Comparison of ENCODE assay signal across 17 cellular contexts in genomic region chr3:180102604-180103003, GRCh38.
DNase-seq lines count a peak whose midpoint lies in the region; FAIRE-seq and TF ChIP-seq lines count a peak whose summit lies in the region.
"Had no signal": no experiment of that assay in that cellular context is flagged by ENCODE, and none has a peak within 500 bp of the region (broad histone marks: within the 10 kb centered on the region; RNA-seq: fewer than 3 reads in every experiment).

No MANE protein-coding gene starts in this region.

- H2BK12ac ChIP-seq in H1 (ENCODE audit: low read depth, low read length) = peak overlapping the region; percentile 71; the same call in 1 of the 2 replicates

- no peak overlapping the region for H3K14ac ChIP-seq in H1 (ENCODE audit: insufficient read length)

- H3K4ac ChIP-seq in H1 (replicated peaks; ENCODE audit: insufficient read length, low read depth, low read length) (no peak overlapping the region), mesendoderm (ENCODE audit: low read depth, low read length) (no peak overlapping the region)

- no peak overlapping the region for H2BK5ac ChIP-seq in H1 (ENCODE audit: low read depth, low read length)
- no peak overlapping the region for H2BK5ac ChIP-seq in mesendoderm (ENCODE audit: low read length)

- H3K18ac ChIP-seq in H1 (ENCODE audit: extremely low read depth, low read length) (peak overlapping the region; percentile 1; the same call in 1 of the 2 replicates), mesendoderm (ENCODE audit: low read length) (no peak overlapping the region)

- 0 out of 2 replicates have a peak, but pooled peaks cover 2% of the 10 kb centered on the region for H3K23me2 ChIP-seq in H1 (ENCODE audit: low read depth, low read length)

- no peaks in the 10 kb centered on the region for H3K9me2 ChIP-seq in hepatocyte (replicated peaks; ENCODE audit: insufficient read depth)

- CTCF ChIA-PET in H1 (lab: Charles Lee; ENCODE audit: partially characterized antibody) = no interaction called here

- no peaks in the 10 kb centered on the region for H3K36me3 ChIP-seq in H1 (ENCODE audit: control insufficient read depth in 2 of 4, insufficient read depth in 4 of 4, low read length in 3 of 4)
- no peaks in the 10 kb centered on the region for H3K36me3 ChIP-seq in hepatocyte (replicated peaks; ENCODE audit: insufficient read depth, low read depth)
- H3K36me3 ChIP-seq in mesendoderm (ENCODE audit: control insufficient read depth, insufficient read depth, low read length) = no peaks in the 10 kb centered on the region

- H4K5ac ChIP-seq in H1 (ENCODE audit: insufficient read length, low read depth, low read length) (no peak overlapping the region), mesendoderm (ENCODE audit: low read length) (no peak overlapping the region)

- H3K27me3 ChIP-seq in H1 (replicated peaks in 1 of 4; ENCODE audit: control insufficient read depth in 3 of 4, extremely low read depth in 1 of 4, insufficient read depth in 3 of 4, low read length in 3 of 4) (no peaks in the 10 kb centered on the region), hepatocyte (no peaks in the 10 kb centered on the region), mesendoderm (ENCODE audit: insufficient read depth, low read length, poor library complexity) (no peaks in the 10 kb centered on the region)

- DNase-seq in H1 (ENCODE audit: low read depth in 1 of 2, low spot score in 2 of 2) (no peak), hepatocyte (ENCODE audit: low spot score) (no peak), mesendoderm (peak; percentile 13), UCSD-AML1 (lab: John Stamatoyannopoulos, UW; ENCODE audit: unreplicated experiment) (no peak), NCI-H1436 treated with DMSO at 0.1 percent for 48 hours (lab: John Stamatoyannopoulos, UW) (no peak)
- DNase-seq in stimulated activated CD4-positive, alpha-beta T cell treated with anti-CD3 and anti-CD28 coated beads, Interleukin-4, amount 100 ng/mL, for 4 hours = no peak
- DNase-seq: C1 segment of cervical spinal cord; Calu3; CD4-positive, alpha-beta memory T cell; COR-L47; DMS53; DMS79 treated with DMSO at 0.1 percent for 48 hours; GF-D8; GOT3; HCEC 1CT had no signal

- H3K79me2 ChIP-seq in H1 (ENCODE audit: control insufficient read depth in 1 of 2, insufficient read depth in 2 of 2, low read length in 2 of 2) = no peaks in the 10 kb centered on the region
- no peaks in the 10 kb centered on the region for H3K79me2 ChIP-seq in hepatocyte
- H3K79me2 ChIP-seq in mesendoderm (ENCODE audit: control insufficient read depth, insufficient read depth, low read length) = no peaks in the 10 kb centered on the region

- no peak for TF ChIP-seq POLR2A in H1 (IDR thresholded peaks at IDR 0.05; ENCODE audit: control extremely low read depth in 1 of 2, low read depth in 2 of 2, low read length in 2 of 2)

- no peak for TF ChIP-seq RAD21 in H1 (IDR thresholded peaks at IDR 0.05 in 1 of 2, conservative IDR thresholded peaks at IDR 0.05 in 1 of 2; ENCODE audit: low read depth in 2 of 2, low read length in 2 of 2)

- H3K4me3 ChIP-seq in H1 (ENCODE audit: extremely low read depth in 1 of 4, insufficient read depth in 2 of 4, low read depth in 3 of 4, low read length in 4 of 4) (no peak overlapping the region), hepatocyte (no peak overlapping the region), mesendoderm (ENCODE audit: low read length) (no peak overlapping the region)

- no peak for TF ChIP-seq CTCF in H1 (IDR thresholded peaks at IDR 0.05; ENCODE audit: control extremely low read depth in 1 of 3, insufficient read depth in 1 of 3, low read depth in 1 of 3, low read length in 3 of 3)
- no peak for TF ChIP-seq CTCF in hepatocyte (IDR thresholded peaks at IDR 0.05; ENCODE audit: poor library complexity)

- H3K23ac ChIP-seq in H1 (ENCODE audit: insufficient read length) (no peak overlapping the region), mesendoderm (ENCODE audit: low read length) (no peak overlapping the region)

- H4K8ac ChIP-seq in H1 (ENCODE audit: extremely low read depth, insufficient read depth, low read length) (no peak overlapping the region), mesendoderm (ENCODE audit: low read depth, low read length) (no peak overlapping the region)

- FAIRE-seq in H1 (lab: Jason Lieb, UNC) = no peak
- FAIRE-seq: GM12891, GM18507 had no signal

- POLR2A ChIA-PET in H1 (lab: Charles Lee; ENCODE audit: partially characterized antibody) = no interaction called here

- H3K9ac ChIP-seq in H1 (replicated peaks in 1 of 4; ENCODE audit: extremely low read depth in 1 of 4, low read depth in 3 of 4, low read length in 3 of 4) (no peak overlapping the region), mesendoderm (ENCODE audit: low read length) (no peak overlapping the region)

- TF ChIP-seq EP300 in H1 (IDR thresholded peaks at IDR 0.05; ENCODE audit: borderline replicate concordance in 1 of 2, low read depth in 2 of 2, low read length in 2 of 2) = no peak

- H2BK120ac ChIP-seq in H1 (replicated peaks; ENCODE audit: low read depth, low read length) (no peak overlapping the region), mesendoderm (ENCODE audit: low read depth, low read length) (no peak overlapping the region)

- H2BK15ac ChIP-seq in H1 (ENCODE audit: low read length) (no peak overlapping the region), mesendoderm (replicated peaks; ENCODE audit: low read depth) (no peak overlapping the region)

- 91% methylated on average over 1 of the region's 1 CpG; no CpG with 5 or more reads in 1 of the 2 experiments for WGBS in H1 (ENCODE audit: extremely low coverage in 1 of 2, insufficient coverage in 1 of 2, insufficient read length in 1 of 2, insufficient replicate concordance in 2 of 2, low coverage in 1 of 2, low lambda C conversion rate in 2 of 2, missing lambda C conversion rate in 1 of 2), 2 experiments
- 93% methylated on average over 1 of the region's 1 CpG for WGBS in hepatocyte (ENCODE audit: low lambda C conversion rate, missing lambda C conversion rate)
- no CpG with 5 or more reads among the region's 1 CpG for WGBS in mesendoderm (ENCODE audit: extremely low coverage, insufficient coverage, low lambda C conversion rate)

- H4K91ac ChIP-seq in H1 (replicated peaks; ENCODE audit: insufficient read length, low read length) = no peak overlapping the region

- H2BK20ac ChIP-seq in H1 (ENCODE audit: low read length) = peak overlapping the region; percentile 40

- H3K56ac ChIP-seq in H1 (replicated peaks; ENCODE audit: insufficient read length, low read depth, low read length) = no peak overlapping the region
- H3K56ac ChIP-seq in mesendoderm (ENCODE audit: low read length) = no peak overlapping the region

- H2AK5ac ChIP-seq in H1 (ENCODE audit: low read depth, low read length) (no peak overlapping the region; the same call in 1 of the 2 replicates), mesendoderm (ENCODE audit: low read length) (no peak overlapping the region)

- H3K9me3 ChIP-seq in H1 (ENCODE audit: insufficient read depth in 2 of 2, low read depth in 1 of 2, low read length in 1 of 2) (no peaks in the 10 kb centered on the region), hepatocyte (ENCODE audit: low read depth) (no peaks in the 10 kb centered on the region)

- no peak overlapping the region for H3K4me2 ChIP-seq in H1 (ENCODE audit: insufficient read depth in 1 of 2, low read depth in 2 of 2, low read length in 2 of 2)
- peak overlapping the region; percentile 15 for H3K4me2 ChIP-seq in hepatocyte
- no peak overlapping the region for H3K4me2 ChIP-seq in mesendoderm (ENCODE audit: low read length)

- H3K79me1 ChIP-seq in H1 (ENCODE audit: low read depth, low read length) (no peaks in the 10 kb centered on the region), mesendoderm (ENCODE audit: low read length) (no peaks in the 10 kb centered on the region)

- peaks cover 0 to 8% (median 4%) of the 10 kb centered on the region in 4 experiments; a peak in 3 of 7 replicates for H3K4me1 ChIP-seq in H1 (replicated peaks in 1 of 4; ENCODE audit: control insufficient read depth in 3 of 4, insufficient read depth in 4 of 4, low read length in 3 of 4)
- no peaks in the 10 kb centered on the region for H3K4me1 ChIP-seq in hepatocyte (ENCODE audit: insufficient read depth)
- H3K4me1 ChIP-seq in mesendoderm (ENCODE audit: control insufficient read depth, low read depth, low read length) = no peaks in the 10 kb centered on the region

- peak overlapping the region; percentile 37; the same call in 1 of the 2 replicates for H2AFZ ChIP-seq in H1 (ENCODE audit: low read length)
- no peak overlapping the region for H2AFZ ChIP-seq in hepatocyte

- H3K27ac ChIP-seq in H1 (ENCODE audit: low read depth, low read length) (no peak overlapping the region; the same call in 1 of the 2 replicates), hepatocyte (no peak overlapping the region), mesendoderm (ENCODE audit: low read depth, low read length) (no peak overlapping the region)

- H4K20me1 ChIP-seq in H1 (replicated peaks in 1 of 2; ENCODE audit: control insufficient read depth in 1 of 2, insufficient read depth in 2 of 2, low read length in 2 of 2) (no peaks in the 10 kb centered on the region), hepatocyte (ENCODE audit: insufficient read depth, poor library complexity, severe bottlenecking) (no peaks in the 10 kb centered on the region)

TF ChIP-seq in H1, 55 proteins besides CTCF, POLR2A, EP300 and RAD21:
- TF ChIP-seq ATF2 (IDR thresholded peaks at IDR 0.05; ENCODE audit: low read length) = no peak
- TF ChIP-seq CEBPB (IDR thresholded peaks at IDR 0.05; ENCODE audit: low read depth, low read length) = peak; percentile 58
- TF ChIP-seq TBP (IDR thresholded peaks at IDR 0.05; ENCODE audit: low read depth, low read length) = no peak
